ENCODE assay signal across 1 cellular context in genomic region chr1:212920895-212921294, GRCh38.
TF ChIP-seq lines count a peak whose summit lies in the region.

No MANE protein-coding gene starts in this region.

TF ChIP-seq in GM23338, 12 proteins besides CTCF, POLR2A, EP300 and RAD21 (continued from another document):
- TF ChIP-seq ZNF462 (CRISPR knock-in tag; IDR thresholded peaks at IDR 0.05) (no peak), EZH2phosphoT487 (IDR thresholded peaks at IDR 0.05; ENCODE audit: unreplicated experiment) (no peak), ZNF331 (CRISPR knock-in tag; IDR thresholded peaks at IDR 0.05; ENCODE audit: low read depth) (no peak)
